ENCODE assay signal across 11 cellular contexts in genomic region chr10:10824611-10825148, GRCh38.
DNase-seq lines count a peak whose midpoint lies in the region; ATAC-seq and TF ChIP-seq lines count a peak whose summit lies in the region.
"Had no signal": no experiment of that assay in that cellular context is flagged by ENCODE, and none has a peak within 500 bp of the region (broad histone marks: within the 10 kb centered on the region; RNA-seq: fewer than 3 reads in every experiment).

No MANE protein-coding gene starts in this region.

- H3K4me3 ChIP-seq in astrocyte of the cerebellum (ENCODE audit: low read depth, low read length) (no peak overlapping the region), parathyroid adenoma (ENCODE audit: low read depth, low read length) (no peak overlapping the region), uterus (no peak overlapping the region)
- H3K4me3 ChIP-seq: right lobe of liver had no signal

- intact Hi-C loops in uterus (cut with DNase I; ENCODE audit: low total_unique reads), result no loop called here

- H3K36me3 ChIP-seq in parathyroid adenoma (ENCODE audit: control insufficient read depth, insufficient read depth, low read length) (no peaks in the 10 kb centered on the region), uterus (no peaks in the 10 kb centered on the region)
- H3K36me3 ChIP-seq: right lobe of liver had no signal

- DNase-seq in astrocyte of the cerebellum (ENCODE audit: low read depth) (peak; percentile 78), glomerular endothelial cell (ENCODE audit: extremely low read depth, low read depth, low spot score) (peak; percentile 52), uterus (peak; percentile 65 to 71), inferior parietal cortex (ENCODE audit: extremely low spot score) (no peak), putamen (ENCODE audit: low spot score) (no peak)
- DNase-seq: activated CD8-positive, alpha-beta T cell treated with anti-CD3 and anti-CD28 coated beads for 36 hours; activated naive CD4-positive, alpha-beta T cell treated with anti-CD3 and anti-CD28 coated beads, Interleukin-2, amount 50 U/mL, for 16 hours; right lobe of liver had no signal

- H3K27ac ChIP-seq in parathyroid adenoma (peak overlapping the region; percentile 29), uterus (peak overlapping the region; percentile 20 to 55)
- H3K27ac ChIP-seq: epithelial cell of prostate, right lobe of liver had no signal

- in situ Hi-C loops in astrocyte of the cerebellum (cut with HindIII; ENCODE audit: low sequenced_read_pairs), result loop anchor here (5.0 kb wide), 1 partner anchor 37 kb away; no protein-coding TSS in a partner anchor

- TF ChIP-seq CTCF in astrocyte of the cerebellum (IDR thresholded peaks at IDR 0.05; ENCODE audit: low read depth, low read length, missing control alignments), result no peak
- TF ChIP-seq CTCF in parathyroid adenoma (IDR thresholded peaks at IDR 0.05), result no peak
- TF ChIP-seq CTCF in uterus (IDR thresholded peaks at IDR 0.05), result no peak

- H2AFZ ChIP-seq in parathyroid adenoma, result no peak overlapping the region

- no peaks in the 10 kb centered on the region for H3K4me1 ChIP-seq in parathyroid adenoma
- H3K4me1 ChIP-seq in uterus, result peaks cover 0 to 5% of the 10 kb centered on the region in 2 donors
- H3K4me1 ChIP-seq: right lobe of liver had no signal

- H3K4me2 ChIP-seq in parathyroid adenoma (ENCODE audit: low read length), result no peak overlapping the region

- H3K27me3 ChIP-seq in parathyroid adenoma (ENCODE audit: control insufficient read depth, insufficient read depth, low read length), result no peaks in the 10 kb centered on the region
- H3K27me3 ChIP-seq in uterus, result no peaks in the 10 kb centered on the region
- H3K27me3 ChIP-seq: right lobe of liver had no signal

- H3K79me2 ChIP-seq in parathyroid adenoma, result no peaks in the 10 kb centered on the region

- H3K9ac ChIP-seq in parathyroid adenoma, result no peak overlapping the region

- H3K9me3 ChIP-seq in parathyroid adenoma (ENCODE audit: control insufficient read depth, low read length) (no peaks in the 10 kb centered on the region), uterus (no peaks in the 10 kb centered on the region)
- H3K9me3 ChIP-seq: right lobe of liver had no signal

- ATAC-seq in HG02642 (IDR thresholded peaks at IDR 0.05; ENCODE audit: poor library complexity, unreplicated experiment), result no peak
- ATAC-seq: activated CD8-positive, alpha-beta T cell treated with anti-CD3 and anti-CD28 coated beads for 36 hours; right lobe of liver had no signal

- TF ChIP-seq POLR2A in uterus (IDR thresholded peaks at IDR 0.05), result no peak

Comparison
In these comparisons a context has a peak if more than half of its experiments do, and no peak if none do; other contexts are left out.
1. DNase-seq: peak in astrocyte of the cerebellum (single experiment), glomerular endothelial cell (single experiment) and uterus (2 of 2); none in inferior parietal cortex (single experiment) and putamen (single experiment).